Comparison of ENCODE assay signal across 8 cellular contexts in genomic region chr1:211577277-211577825, GRCh38. TPM values are rescaled to one million over a fixed set of nuclear protein-coding genes. Genes with fewer than 3 reads are reported as not detected.
DNase-seq lines count a peak whose midpoint lies in the region; ATAC-seq, FAIRE-seq and TF ChIP-seq lines count a peak whose summit lies in the region.

No MANE protein-coding gene starts in this region.

- H3K27me3 ChIP-seq in esophagus muscularis mucosa = no peaks in the 10 kb centered on the region
- no peaks in the 10 kb centered on the region for H3K27me3 ChIP-seq in prostate gland (replicated peaks; ENCODE audit: insufficient read depth)

- H3K27ac ChIP-seq in RWPE1 = peak overlapping the region; percentile 92
- peak overlapping the region; percentile 95 to 99 (median 98) for H3K27ac ChIP-seq in esophagus muscularis mucosa (replicated peaks in 1 of 4)
- H3K27ac ChIP-seq in prostate gland = peak overlapping the region; percentile 91 to 95

- peak overlapping the region; percentile 75 to 97 (median 94) for H3K4me3 ChIP-seq in esophagus muscularis mucosa
- peak overlapping the region; percentile 91 to 92 for H3K4me3 ChIP-seq in prostate gland

- intact Hi-C loops in esophagus muscularis mucosa (cut with DNase I) = loop anchor here (2.0 to 5.0 kb wide), 2 partner anchors 35 to 71 kb away; no protein-coding TSS in a partner anchor
- intact Hi-C loops in prostate gland (cut with DNase I) = loop anchor here (2.0 to 5.0 kb wide), 2 partner anchors 40 to 63 kb away; no protein-coding TSS in a partner anchor

- no peak for ATAC-seq in GM18867 (IDR thresholded peaks at IDR 0.05; ENCODE audit: unreplicated experiment)
- no peak for ATAC-seq in GM21447 (IDR thresholded peaks at IDR 0.05; ENCODE audit: unreplicated experiment)
- no peak for ATAC-seq in HG02973 (IDR thresholded peaks at IDR 0.05; ENCODE audit: unreplicated experiment)
- ATAC-seq in esophagus mucosa = no peak

- DNase-seq in GM12891 (ENCODE audit: insufficient read length, low spot score) = no peak
- DNase-seq in RWPE1 (ENCODE audit: low spot score) = peak; percentile 35
- no peak for DNase-seq in esophagus muscularis mucosa (ENCODE audit: extremely low spot score)
- DNase-seq in prostate gland (ENCODE audit: low spot score) = no peak

- CTCF ChIA-PET in RWPE1 (lab: Yijun Ruan, JAX) = interaction anchor here (0.6 to 1.4 kb wide), 2 partner anchors 23 to 64 kb away, joined by 3 read pairs; no protein-coding TSS in a partner anchor

- peaks cover 0 to 11% (median 3%) of the 10 kb centered on the region in 4 donors for H3K36me3 ChIP-seq in esophagus muscularis mucosa
- no peaks in the 10 kb centered on the region for H3K36me3 ChIP-seq in prostate gland

- 2% methylated on average over 8 of the region's 13 CpGs for WGBS in esophagus muscularis mucosa
- 0% methylated on average over 13 of the region's 13 CpGs for WGBS in prostate gland

- TF ChIP-seq CTCF in RWPE1 (conservative IDR thresholded peaks at IDR 0.05; ENCODE audit: low read depth) (no peak), esophagus muscularis mucosa (IDR thresholded peaks at IDR 0.05) (no peak), prostate gland (IDR thresholded peaks at IDR 0.05) (no peak)

- H3K4me1 ChIP-seq in esophagus muscularis mucosa (peaks cover 26 to 79% (median 71%) of the 10 kb centered on the region in 4 donors), prostate gland (replicated peaks) (no peaks in the 10 kb centered on the region)

- POLR2A ChIA-PET in RWPE1 (lab: Yijun Ruan, JAX; ENCODE audit: low non-redundant PET) = interaction anchor here (0.6 kb wide), 1 partner anchor 76 kb away, joined by 3 read pairs; no protein-coding TSS in a partner anchor

- no peaks in the 10 kb centered on the region for H3K9me3 ChIP-seq in esophagus muscularis mucosa
- H3K9me3 ChIP-seq in prostate gland = no peaks in the 10 kb centered on the region

- TF ChIP-seq EP300 in esophagus muscularis mucosa (IDR thresholded peaks at IDR 0.05) = no peak

- FAIRE-seq in GM12891 (lab: Jason Lieb, UNC) = peak; percentile 31

- TF ChIP-seq POLR2A in GM12891 (IDR thresholded peaks at IDR 0.05; ENCODE audit: low read depth, low read length) (no peak), esophagus muscularis mucosa (IDR thresholded peaks at IDR 0.05; ENCODE audit: low read depth) (no peak), prostate gland (IDR thresholded peaks at IDR 0.05) (no peak)

TF ChIP-seq in GM12891, 5 proteins besides CTCF, POLR2A, EP300 and RAD21:
- TF ChIP-seq PAX5 (IDR thresholded peaks at IDR 0.05; ENCODE audit: insufficient read depth, low read length, severe bottlenecking) (no peak), TAF1 (IDR thresholded peaks at IDR 0.05; ENCODE audit: low read depth, low read length) (no peak), POLR2AphosphoS5 (IDR thresholded peaks at IDR 0.05; ENCODE audit: low read depth, low read length) (0 out of 2 replicates have a peak, but pooled peaks have one; percentile 13)

RNA-seq across cellular contexts. Expression of gene SLC30A1, which starts 1.6 kb away (rescaled TPM):
- 6.1 TPM for polyA plus RNA-seq in GM12891 (2012; ENCODE audit: low read depth, missing spikeins)
- total RNA-seq in esophagus muscularis mucosa (10 to 100 TPM in 3 of 4 donors, 1 to 10 TPM in 1; 7.5 to 10.6 (median 10.2) TPM), prostate gland (10 to 100 TPM; 12.5 to 22.0 TPM), esophagus mucosa (14.1 TPM)
